ENCODE assay signal across 1 cellular context in the genomic region with DNA sequence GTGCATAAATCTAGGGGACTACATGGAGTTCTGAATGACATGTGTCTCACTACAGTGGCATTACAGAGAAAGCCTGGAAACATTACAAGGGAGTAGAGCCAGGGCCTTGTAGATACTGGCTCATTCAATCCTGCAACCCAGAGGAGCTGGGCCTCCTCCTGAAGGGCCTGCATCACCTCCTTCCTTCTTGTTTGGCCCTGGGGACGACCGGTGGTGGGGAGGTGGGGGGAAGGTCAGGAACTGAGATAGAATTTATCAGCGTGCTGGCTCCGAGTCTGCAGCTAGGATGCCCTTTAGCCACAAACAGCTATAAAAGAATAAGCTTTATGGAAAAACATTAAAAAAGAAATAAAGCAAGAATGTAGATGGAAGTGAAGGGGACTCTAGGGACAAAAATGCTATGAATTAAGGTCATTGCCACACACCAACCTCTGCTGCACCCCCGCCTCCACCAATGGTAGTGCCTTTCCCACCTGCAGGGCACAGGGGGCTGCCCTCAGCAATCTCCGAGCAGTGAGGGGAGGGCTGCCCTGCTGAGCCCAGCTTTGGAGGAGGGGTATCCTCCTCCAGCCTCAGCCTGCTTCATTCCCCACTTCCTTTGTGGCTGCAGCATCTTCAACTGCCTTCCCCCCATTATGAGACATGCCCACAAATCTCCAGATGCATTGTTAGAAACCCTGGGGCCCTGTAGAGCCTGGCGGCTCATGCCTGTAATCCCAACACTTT.
TF ChIP-seq lines count a peak whose summit lies in the region.

No MANE protein-coding gene starts in this region.

TF ChIP-seq in WTC11, 78 proteins besides CTCF, POLR2A, EP300 and RAD21 (continued from another document):
- TF ChIP-seq, protein P1, sequence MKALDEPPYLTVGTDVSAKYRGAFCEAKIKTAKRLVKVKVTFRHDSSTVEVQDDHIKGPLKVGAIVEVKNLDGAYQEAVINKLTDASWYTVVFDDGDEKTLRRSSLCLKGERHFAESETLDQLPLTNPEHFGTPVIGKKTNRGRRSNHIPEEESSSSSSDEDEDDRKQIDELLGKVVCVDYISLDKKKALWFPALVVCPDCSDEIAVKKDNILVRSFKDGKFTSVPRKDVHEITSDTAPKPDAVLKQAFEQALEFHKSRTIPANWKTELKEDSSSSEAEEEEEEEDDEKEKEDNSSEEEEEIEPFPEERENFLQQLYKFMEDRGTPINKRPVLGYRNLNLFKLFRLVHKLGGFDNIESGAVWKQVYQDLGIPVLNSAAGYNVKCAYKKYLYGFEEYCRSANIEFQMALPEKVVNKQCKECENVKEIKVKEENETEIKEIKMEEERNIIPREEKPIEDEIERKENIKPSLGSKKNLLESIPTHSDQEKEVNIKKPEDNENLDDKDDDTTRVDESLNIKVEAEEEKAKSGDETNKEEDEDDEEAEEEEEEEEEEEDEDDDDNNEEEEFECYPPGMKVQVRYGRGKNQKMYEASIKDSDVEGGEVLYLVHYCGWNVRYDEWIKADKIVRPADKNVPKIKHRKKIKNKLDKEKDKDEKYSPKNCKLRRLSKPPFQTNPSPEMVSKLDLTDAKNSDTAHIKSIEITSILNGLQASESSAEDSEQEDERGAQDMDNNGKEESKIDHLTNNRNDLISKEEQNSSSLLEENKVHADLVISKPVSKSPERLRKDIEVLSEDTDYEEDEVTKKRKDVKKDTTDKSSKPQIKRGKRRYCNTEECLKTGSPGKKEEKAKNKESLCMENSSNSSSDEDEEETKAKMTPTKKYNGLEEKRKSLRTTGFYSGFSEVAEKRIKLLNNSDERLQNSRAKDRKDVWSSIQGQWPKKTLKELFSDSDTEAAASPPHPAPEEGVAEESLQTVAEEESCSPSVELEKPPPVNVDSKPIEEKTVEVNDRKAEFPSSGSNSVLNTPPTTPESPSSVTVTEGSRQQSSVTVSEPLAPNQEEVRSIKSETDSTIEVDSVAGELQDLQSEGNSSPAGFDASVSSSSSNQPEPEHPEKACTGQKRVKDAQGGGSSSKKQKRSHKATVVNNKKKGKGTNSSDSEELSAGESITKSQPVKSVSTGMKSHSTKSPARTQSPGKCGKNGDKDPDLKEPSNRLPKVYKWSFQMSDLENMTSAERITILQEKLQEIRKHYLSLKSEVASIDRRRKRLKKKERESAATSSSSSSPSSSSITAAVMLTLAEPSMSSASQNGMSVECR (CRISPR knock-in tag; IDR thresholded peaks at IDR 0.05; ENCODE audit: borderline replicate concordance) = no peak
- TF ChIP-seq SP1 (CRISPR knock-in tag; conservative IDR thresholded peaks at IDR 0.05) = no peak
